ENCODE assay signal across 29 cellular contexts in genomic region chr15:55673287-55673686, GRCh38.
"Had no signal": no experiment of that assay in that cellular context is flagged by ENCODE, and none has a peak within 500 bp of the region (broad histone marks: within the 10 kb centered on the region; RNA-seq: fewer than 3 reads in every experiment).

No MANE protein-coding gene starts in this region.

- DNase-seq: activated CD4-positive, alpha-beta T cell treated with anti-CD3 and anti-CD28 coated beads for 4 hours; activated CD4-positive, CD25-positive, alpha-beta regulatory T cell treated with anti-CD3 and anti-CD28 coated beads, Interleukin-2, amount 50 U/mL, for 72 hours; activated CD8-positive, alpha-beta T cell treated with anti-CD3 and anti-CD28 coated beads for 36 hours; activated gamma-delta T cell; activated naive CD4-positive, alpha-beta T cell treated with Interleukin-2 at 50 U/mL for 16 hours; activated naive CD8-positive, alpha-beta T cell treated with anti-CD3 and anti-CD28 coated beads, Interleukin-2, amount 10 ng/mL, durations not matched to agents 7 days and 5 days; activated T-cell treated with anti-CD3 and anti-CD28 coated beads, Interleukin-2, amount 50 U/mL, for 1 hour; amygdala; body of pancreas; caudate nucleus; MM.1S; MV-4-11; NCI-H1092; NCI-H146; NCI-H187; NCI-H2029 treated with DMSO at 0.1 percent for 48 hours; NCI-H2107; NCI-H226; NCI-H446 treated with DMSO at 0.1 percent for 48 hours; NCI-H524; NCI-H69; NCI-H82; Peyer's patch; RPMI8226; SHP77 treated with DMSO at 0.1 percent for 48 hours; SK-N-SH had no signal

- H3K4me2 ChIP-seq: KMS-11, SK-N-SH had no signal

- ATAC-seq: activated CD8-positive, alpha-beta T cell treated with anti-CD3 and anti-CD28 coated beads for 36 hours; body of pancreas had no signal

- H3K9ac ChIP-seq: KMS-11, SK-N-SH had no signal

- H3K4me3 ChIP-seq: body of pancreas, breast epithelium, Peyer's patch, SJSA1 had no signal

- H3K27me3 ChIP-seq: body of pancreas, breast epithelium, Peyer's patch, SJSA1 had no signal

- H3K4me1 ChIP-seq: body of pancreas, breast epithelium, Peyer's patch, SJSA1 had no signal

- H3K36me3 ChIP-seq: breast epithelium, Peyer's patch, SJSA1 had no signal

- H3K9me3 ChIP-seq: body of pancreas, breast epithelium, Peyer's patch, SJSA1, SK-N-SH had no signal

- H3K27ac ChIP-seq: body of pancreas, breast epithelium, KMS-11, Peyer's patch, SJSA1 had no signal
